15 cellular contexts compared by ENCODE assay signal in genomic region chr14:95494456-95494855, GRCh38. TPM values are rescaled to one million over a fixed set of nuclear protein-coding genes. Genes with fewer than 3 reads are reported as not detected.
DNase-seq lines count a peak whose midpoint lies in the region; TF ChIP-seq lines count a peak whose summit lies in the region.
"Had no signal": no experiment of that assay in that cellular context is flagged by ENCODE, and none has a peak within 500 bp of the region (broad histone marks: within the 10 kb centered on the region; RNA-seq: fewer than 3 reads in every experiment).

No MANE protein-coding gene starts in this region.

- peaks cover 30% of the 10 kb centered on the region for H3K36me3 Mint-ChIP-seq in activated T-cell treated with anti-CD3 and anti-CD28 coated beads, Interleukin-2, amount 50 U/mL, for 24 hours (ENCODE audit: low read depth)
- peaks cover 35% of the 10 kb centered on the region for H3K36me3 Mint-ChIP-seq in dendritic cell treated with granulocyte-macrophage colony-stimulating factor and Interleukin-4, amounts not matched to agents 40 ng/mL and 50 ng/mL, for 4 days (ENCODE audit: low read depth)

- H3K4me1 Mint-ChIP-seq in activated T-cell treated with anti-CD3 and anti-CD28 coated beads, Interleukin-2, amount 50 U/mL, for 24 hours (ENCODE audit: low read depth): peaks cover 60% of the 10 kb centered on the region
- H3K4me1 Mint-ChIP-seq in dendritic cell treated with granulocyte-macrophage colony-stimulating factor and Interleukin-4, amounts not matched to agents 40 ng/mL and 50 ng/mL, for 4 days (ENCODE audit: low read depth): peaks cover 78% of the 10 kb centered on the region

- no peak for TF ChIP-seq CTCF in HL-60 (IDR thresholded peaks at IDR 0.05; ENCODE audit: insufficient read depth, low read length)
- TF ChIP-seq CTCF in spleen (IDR thresholded peaks at IDR 0.05 in 8 of 11, conservative IDR thresholded peaks at IDR 0.05 in 3 of 11): no peak

- H3K36me3 ChIP-seq in spleen: peaks cover 0 to 9% (median 0%) of the 10 kb centered on the region in 6 donors
- H3K36me3 ChIP-seq: HAP-1, pancreas, upper lobe of right lung had no signal

- H3K4me3 Mint-ChIP-seq in activated T-cell treated with anti-CD3 and anti-CD28 coated beads, Interleukin-2, amount 50 U/mL, for 24 hours: no peak overlapping the region
- no peak overlapping the region for H3K4me3 Mint-ChIP-seq in dendritic cell treated with granulocyte-macrophage colony-stimulating factor and Interleukin-4, amounts not matched to agents 40 ng/mL and 50 ng/mL, for 4 days

- no peaks in the 10 kb centered on the region for H3K27me3 ChIP-seq in HL-60 (ENCODE audit: insufficient read depth, poor library complexity, severe bottlenecking)
- no peaks in the 10 kb centered on the region for H3K27me3 ChIP-seq in spleen (replicated peaks in 1 of 7)
- H3K27me3 ChIP-seq: pancreas, upper lobe of right lung had no signal

- no peaks in the 10 kb centered on the region for H3K9me3 ChIP-seq in spleen
- H3K9me3 ChIP-seq: HAP-1, pancreas, upper lobe of right lung had no signal

- H3K27ac Mint-ChIP-seq in activated T-cell treated with anti-CD3 and anti-CD28 coated beads, Interleukin-2, amount 50 U/mL, for 24 hours: peak overlapping the region; percentile 88
- peak overlapping the region; percentile 89 for H3K27ac Mint-ChIP-seq in dendritic cell treated with granulocyte-macrophage colony-stimulating factor and Interleukin-4, amounts not matched to agents 40 ng/mL and 50 ng/mL, for 4 days

- H3K4me3 ChIP-seq in HL-60 (replicated peaks; ENCODE audit: insufficient read depth, low read length) (no peak overlapping the region), spleen (no peak overlapping the region)
- H3K4me3 ChIP-seq: HAP-1, pancreas, upper lobe of right lung had no signal

- H3K9me3 Mint-ChIP-seq in activated T-cell treated with anti-CD3 and anti-CD28 coated beads, Interleukin-2, amount 50 U/mL, for 24 hours: no peaks in the 10 kb centered on the region
- no peaks in the 10 kb centered on the region for H3K9me3 Mint-ChIP-seq in dendritic cell treated with granulocyte-macrophage colony-stimulating factor and Interleukin-4, amounts not matched to agents 40 ng/mL and 50 ng/mL, for 4 days

- WGBS in spleen, 5 donors: 70 to 84% (median 73%) methylated on average over 4 of the region's 4 CpGs

- DNase-seq in activated T-cell treated with anti-CD3 and anti-CD28 coated beads, Interleukin-2, amount 50 U/mL, for 24 hours: no peak
- DNase-seq in activated T-cell treated with anti-CD3 and anti-CD28 coated beads for 4 hours (no peak), HL-60 (ENCODE audit: low read depth in 1 of 2, low spot score in 1 of 2) (no peak), spleen (no peak), NCI-H345 (lab: John Stamatoyannopoulos, UW) (no peak), HCEC 1CT (no peak), NOMO-1 (lab: John Stamatoyannopoulos, UW; ENCODE audit: unreplicated experiment in 2 of 2) (no peak)
- DNase-seq: ACHN, GF-D8, midbrain, NCI-H774, pancreas, upper lobe of right lung had no signal

- peak overlapping the region; percentile 75 for H3K27ac ChIP-seq in HL-60 (replicated peaks)
- peak overlapping the region in 7 of 8 donors; percentile 26 to 89 (median 83) for H3K27ac ChIP-seq in spleen
- H3K27ac ChIP-seq: pancreas had no signal

- no peaks in the 10 kb centered on the region for H3K27me3 Mint-ChIP-seq in activated T-cell treated with anti-CD3 and anti-CD28 coated beads, Interleukin-2, amount 50 U/mL, for 24 hours
- no peaks in the 10 kb centered on the region for H3K27me3 Mint-ChIP-seq in dendritic cell treated with granulocyte-macrophage colony-stimulating factor and Interleukin-4, amounts not matched to agents 40 ng/mL and 50 ng/mL, for 4 days

- H3K4me1 ChIP-seq in spleen: peaks cover 40 to 87% (median 71%) of the 10 kb centered on the region in 6 donors
- H3K4me1 ChIP-seq: HAP-1, pancreas had no signal

- TF ChIP-seq POLR2A in spleen (IDR thresholded peaks at IDR 0.05): no peak

- intact Hi-C loops in dendritic cell treated with granulocyte-macrophage colony-stimulating factor and Interleukin-4, amounts not matched to agents 40 ng/mL and 50 ng/mL, for 4 days (cut with micrococcal nuclease): no loop called here
- intact Hi-C loops in spleen (cut with DNase I; ENCODE audit: low total_unique reads): no loop called here

RNA-seq across cellular contexts. Expression of gene SYNE3, which starts 22.0 kb away (rescaled TPM):
- 10 to 100 TPM; 26.8 to 34.5 (median 28.9) TPM for total RNA-seq in spleen
- polyA plus RNA-seq in spleen: 1 to 10 TPM; 1.4 to 5.2 (median 1.8) TPM

RNA-seq across cellular contexts. Expression of gene GLRX5, which starts 40.4 kb away (rescaled TPM):
- total RNA-seq in spleen: 10 to 100 TPM; 18.2 to 48.4 (median 24.6) TPM
- polyA plus RNA-seq in spleen: 10 to 100 TPM; 24.4 to 37.3 (median 34.0) TPM
